28 cellular contexts compared by ENCODE assay signal in genomic region chr18:52652451-52652850, GRCh38.
"Had no signal": no experiment of that assay in that cellular context is flagged by ENCODE, and none has a peak within 500 bp of the region (broad histone marks: within the 10 kb centered on the region; RNA-seq: fewer than 3 reads in every experiment).

No MANE protein-coding gene starts in this region.

- H3K4me3 Mint-ChIP-seq: activated CD4-positive, alpha-beta memory T cell treated with anti-CD3 and anti-CD28 coated beads, Interleukin-2, amount 10 ng/mL, durations not matched to agents 7 days and 5 days; activated CD4-positive, alpha-beta T cell treated with anti-CD3 and anti-CD28 coated beads, Interleukin-2, amount 10 ng/mL, durations not matched to agents 7 days and 5 days; activated naive CD4-positive, alpha-beta T cell treated with anti-CD3 and anti-CD28 coated beads, Interleukin-2, amount 10 ng/mL, durations not matched to agents 7 days and 5 days; activated naive CD8-positive, alpha-beta T cell treated with anti-CD3 and anti-CD28 coated beads, Interleukin-2, amount 10 ng/mL, durations not matched to agents 7 days and 5 days; activated T-cell treated with anti-CD3 and anti-CD28 coated beads, Interleukin-2, amount 50 U/mL, for 24 hours; mesothelial cell of epicardium; naive thymus-derived CD4-positive, alpha-beta T cell; WTC11 had no signal

- H3K9me3 Mint-ChIP-seq: activated CD4-positive, alpha-beta T cell treated with anti-CD3 and anti-CD28 coated beads, Interleukin-2, amount 10 ng/mL, durations not matched to agents 7 days and 5 days; activated naive CD8-positive, alpha-beta T cell treated with anti-CD3 and anti-CD28 coated beads, Interleukin-2, amount 10 ng/mL, durations not matched to agents 7 days and 5 days had no signal

- H3K4me1 ChIP-seq: gastroesophageal sphincter, left lung, testis, transverse colon had no signal

- H3K27me3 Mint-ChIP-seq: activated CD4-positive, alpha-beta memory T cell treated with anti-CD3 and anti-CD28 coated beads, Interleukin-2, amount 10 ng/mL, durations not matched to agents 7 days and 5 days; activated CD4-positive, alpha-beta T cell treated with anti-CD3 and anti-CD28 coated beads, Interleukin-2, amount 10 ng/mL, durations not matched to agents 7 days and 5 days; activated naive CD4-positive, alpha-beta T cell treated with anti-CD3 and anti-CD28 coated beads, Interleukin-2, amount 10 ng/mL, durations not matched to agents 7 days and 5 days; activated naive CD8-positive, alpha-beta T cell treated with anti-CD3 and anti-CD28 coated beads, Interleukin-2, amount 10 ng/mL, durations not matched to agents 7 days and 5 days; activated T-cell treated with anti-CD3 and anti-CD28 coated beads, Interleukin-2, amount 50 U/mL, for 24 hours; naive thymus-derived CD4-positive, alpha-beta T cell had no signal

- H3K27me3 ChIP-seq: gastroesophageal sphincter, left lung, testis, transverse colon had no signal

- FAIRE-seq: colon, urothelium cell line had no signal

- DNase-seq: activated CD4-positive, alpha-beta memory T cell treated with anti-CD3 and anti-CD28 coated beads, Interleukin-2, amount 10 ng/mL, durations not matched to agents 7 days and 5 days; activated CD4-positive, alpha-beta T cell treated with anti-CD3 and anti-CD28 coated beads for 1 hour; activated CD4-positive, alpha-beta T cell treated with anti-CD3 and anti-CD28 coated beads, Interleukin-2, amount 10 ng/mL, durations not matched to agents 7 days and 5 days; activated CD8-positive, alpha-beta memory T cell treated with anti-CD3 and anti-CD28 coated beads, Interleukin-2, amount 50 U/mL, for 48 hours; activated gamma-delta T cell; activated naive CD4-positive, alpha-beta T cell treated with anti-CD3 and anti-CD28 coated beads, Interleukin-2, amount 10 ng/mL, durations not matched to agents 7 days and 5 days; activated naive CD8-positive, alpha-beta T cell treated with anti-CD3 and anti-CD28 coated beads, Interleukin-2, amount 10 ng/mL, durations not matched to agents 7 days and 5 days; activated T-cell treated with anti-CD3 and anti-CD28 coated beads, Interleukin-2, amount 50 U/mL, for 24 hours; amygdala; dermis blood vessel endothelial cell; effector memory CD4-positive, alpha-beta T cell; erythroblast; hippocampal formation; left lung; naive thymus-derived CD4-positive, alpha-beta T cell; occipital lobe; stimulated activated CD4-positive, alpha-beta T cell treated with anti-CD3 and anti-CD28 coated beads, Interleukin-12 subunit alpha, Interleukin-12 subunit beta, amount 100 ng/mL, for 4 hours; stimulated activated CD4-positive, alpha-beta T cell treated with anti-CD3 and anti-CD28 coated beads, Interleukin-4, amount 100 ng/mL, for 1 hour; stimulated activated naive CD8-positive, alpha-beta T cell treated with anti-CD3 and anti-CD28 coated beads, Interleukin-15, Interleukin-2, amounts not matched to agents 100 U/mL and 50 U/mL, for 24 hours; T-helper 2 cell; testis; transverse colon had no signal

- H3K36me3 ChIP-seq: gastroesophageal sphincter, left lung, transverse colon had no signal

- H3K27ac Mint-ChIP-seq: activated CD4-positive, alpha-beta memory T cell treated with anti-CD3 and anti-CD28 coated beads, Interleukin-2, amount 10 ng/mL, durations not matched to agents 7 days and 5 days; activated CD4-positive, alpha-beta T cell treated with anti-CD3 and anti-CD28 coated beads, Interleukin-2, amount 10 ng/mL, durations not matched to agents 7 days and 5 days; activated naive CD4-positive, alpha-beta T cell treated with anti-CD3 and anti-CD28 coated beads, Interleukin-2, amount 10 ng/mL, durations not matched to agents 7 days and 5 days; activated naive CD8-positive, alpha-beta T cell treated with anti-CD3 and anti-CD28 coated beads, Interleukin-2, amount 10 ng/mL, durations not matched to agents 7 days and 5 days; activated T-cell treated with anti-CD3 and anti-CD28 coated beads, Interleukin-2, amount 50 U/mL, for 24 hours; mesothelial cell of epicardium; naive thymus-derived CD4-positive, alpha-beta T cell; WTC11 had no signal

- H3K27ac ChIP-seq: gastroesophageal sphincter, left lung, skin epidermis, testis, transverse colon had no signal

- H3K4me3 ChIP-seq: gastroesophageal sphincter, left lung, skin epidermis, testis, transverse colon had no signal

- H3K36me3 Mint-ChIP-seq: activated naive CD4-positive, alpha-beta T cell treated with anti-CD3 and anti-CD28 coated beads, Interleukin-2, amount 10 ng/mL, durations not matched to agents 7 days and 5 days; activated naive CD8-positive, alpha-beta T cell treated with anti-CD3 and anti-CD28 coated beads, Interleukin-2, amount 10 ng/mL, durations not matched to agents 7 days and 5 days; mesothelial cell of epicardium; naive thymus-derived CD4-positive, alpha-beta T cell; WTC11 had no signal

- H3K4me1 Mint-ChIP-seq: activated CD4-positive, alpha-beta memory T cell treated with anti-CD3 and anti-CD28 coated beads, Interleukin-2, amount 10 ng/mL, durations not matched to agents 7 days and 5 days; activated CD4-positive, alpha-beta T cell treated with anti-CD3 and anti-CD28 coated beads, Interleukin-2, amount 10 ng/mL, durations not matched to agents 7 days and 5 days; activated naive CD4-positive, alpha-beta T cell treated with anti-CD3 and anti-CD28 coated beads, Interleukin-2, amount 10 ng/mL, durations not matched to agents 7 days and 5 days; activated naive CD8-positive, alpha-beta T cell treated with anti-CD3 and anti-CD28 coated beads, Interleukin-2, amount 10 ng/mL, durations not matched to agents 7 days and 5 days; mesothelial cell of epicardium; naive thymus-derived CD4-positive, alpha-beta T cell; WTC11 had no signal

- H3K9me3 ChIP-seq: gastroesophageal sphincter, left lung, testis, transverse colon had no signal
